ENCODE assay signal across 2 cellular contexts in the genomic region with DNA sequence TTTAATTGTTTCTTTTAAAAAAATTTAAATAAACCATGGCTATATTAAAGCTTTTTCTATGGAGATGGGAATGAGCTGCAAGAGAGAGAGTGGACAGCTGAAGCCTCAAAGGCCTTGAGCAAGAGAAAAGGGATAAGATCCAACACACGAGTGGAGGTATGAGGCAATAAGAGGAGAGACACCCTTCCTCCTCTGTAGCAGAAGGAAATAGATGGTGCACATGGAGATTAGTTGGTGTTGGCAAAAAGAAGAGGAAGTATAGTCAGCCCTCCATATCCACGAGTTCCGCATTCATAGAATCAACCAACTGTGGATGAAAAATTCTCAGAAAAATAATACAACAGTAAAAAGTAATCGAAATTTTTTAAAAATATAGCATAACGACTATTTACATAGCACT.
TF ChIP-seq lines count a peak whose summit lies in the region.

No MANE protein-coding gene starts in this region.

TF ChIP-seq in HepG2, 621 proteins besides CTCF, POLR2A, EP300 and RAD21 (continued from another document):
- TF ChIP-seq WIZ (CRISPR knock-in tag; IDR thresholded peaks at IDR 0.05): no peak
- TF ChIP-seq GLI4 (CRISPR knock-in tag; IDR thresholded peaks at IDR 0.05; ENCODE audit: borderline replicate concordance): no peak
- TF ChIP-seq FOXA3 (CRISPR knock-in tag; IDR thresholded peaks at IDR 0.05): no peak
- no peak for TF ChIP-seq NONO (IDR thresholded peaks at IDR 0.05)
- no peak for TF ChIP-seq NONO (CRISPR knock-in tag; conservative IDR thresholded peaks at IDR 0.05)
- TF ChIP-seq FOXA1 (IDR thresholded peaks at IDR 0.05): no peak
- no peak for TF ChIP-seq FOXA1 (CRISPR knock-in tag; IDR thresholded peaks at IDR 0.05)
- no peak for TF ChIP-seq ZFP90 (CRISPR knock-in tag; IDR thresholded peaks at IDR 0.05; ENCODE audit: borderline replicate concordance)
- no peak for TF ChIP-seq RBAK (CRISPR knock-in tag; IDR thresholded peaks at IDR 0.05)
- TF ChIP-seq, protein P1, sequence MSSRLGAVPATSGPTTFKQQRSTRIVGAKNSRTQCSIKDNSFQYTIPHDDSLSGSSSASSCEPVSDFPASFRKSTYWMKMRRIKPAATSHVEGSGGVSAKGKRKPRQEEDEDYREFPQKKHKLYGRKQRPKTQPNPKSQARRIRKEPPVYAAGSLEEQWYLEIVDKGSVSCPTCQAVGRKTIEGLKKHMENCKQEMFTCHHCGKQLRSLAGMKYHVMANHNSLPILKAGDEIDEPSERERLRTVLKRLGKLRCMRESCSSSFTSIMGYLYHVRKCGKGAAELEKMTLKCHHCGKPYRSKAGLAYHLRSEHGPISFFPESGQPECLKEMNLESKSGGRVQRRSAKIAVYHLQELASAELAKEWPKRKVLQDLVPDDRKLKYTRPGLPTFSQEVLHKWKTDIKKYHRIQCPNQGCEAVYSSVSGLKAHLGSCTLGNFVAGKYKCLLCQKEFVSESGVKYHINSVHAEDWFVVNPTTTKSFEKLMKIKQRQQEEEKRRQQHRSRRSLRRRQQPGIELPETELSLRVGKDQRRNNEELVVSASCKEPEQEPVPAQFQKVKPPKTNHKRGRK (CRISPR knock-in tag; IDR thresholded peaks at IDR 0.05): no peak
- no peak for TF ChIP-seq ZKSCAN8 (CRISPR knock-in tag; IDR thresholded peaks at IDR 0.05; ENCODE audit: borderline replicate concordance)
- no peak for TF ChIP-seq SOX6 (IDR thresholded peaks at IDR 0.05)
- no peak for TF ChIP-seq SOX6 (CRISPR knock-in tag; IDR thresholded peaks at IDR 0.05)

TF ChIP-seq in WTC11, 78 proteins besides CTCF, POLR2A, EP300 and RAD21:
- TF ChIP-seq, protein P2, sequence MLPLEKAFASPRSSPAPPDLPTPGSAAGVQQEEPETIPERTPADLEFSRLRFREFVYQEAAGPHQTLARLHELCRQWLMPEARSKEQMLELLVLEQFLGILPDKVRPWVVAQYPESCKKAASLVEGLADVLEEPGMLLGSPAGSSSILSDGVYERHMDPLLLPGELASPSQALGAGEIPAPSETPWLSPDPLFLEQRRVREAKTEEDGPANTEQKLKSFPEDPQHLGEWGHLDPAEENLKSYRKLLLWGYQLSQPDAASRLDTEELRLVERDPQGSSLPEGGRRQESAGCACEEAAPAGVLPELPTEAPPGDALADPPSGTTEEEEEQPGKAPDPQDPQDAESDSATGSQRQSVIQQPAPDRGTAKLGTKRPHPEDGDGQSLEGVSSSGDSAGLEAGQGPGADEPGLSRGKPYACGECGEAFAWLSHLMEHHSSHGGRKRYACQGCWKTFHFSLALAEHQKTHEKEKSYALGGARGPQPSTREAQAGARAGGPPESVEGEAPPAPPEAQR (CRISPR knock-in tag; IDR thresholded peaks at IDR 0.05): no peak
- no peak for TF ChIP-seq ZNF232 (CRISPR knock-in tag; IDR thresholded peaks at IDR 0.05)
- TF ChIP-seq, protein P3, sequence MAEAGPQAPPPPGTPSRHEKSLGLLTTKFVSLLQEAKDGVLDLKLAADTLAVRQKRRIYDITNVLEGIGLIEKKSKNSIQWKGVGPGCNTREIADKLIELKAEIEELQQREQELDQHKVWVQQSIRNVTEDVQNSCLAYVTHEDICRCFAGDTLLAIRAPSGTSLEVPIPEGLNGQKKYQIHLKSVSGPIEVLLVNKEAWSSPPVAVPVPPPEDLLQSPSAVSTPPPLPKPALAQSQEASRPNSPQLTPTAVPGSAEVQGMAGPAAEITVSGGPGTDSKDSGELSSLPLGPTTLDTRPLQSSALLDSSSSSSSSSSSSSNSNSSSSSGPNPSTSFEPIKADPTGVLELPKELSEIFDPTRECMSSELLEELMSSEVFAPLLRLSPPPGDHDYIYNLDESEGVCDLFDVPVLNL (CRISPR knock-in tag; IDR thresholded peaks at IDR 0.05; ENCODE audit: borderline replicate concordance, low read depth): no peak
- TF ChIP-seq, protein P4, sequence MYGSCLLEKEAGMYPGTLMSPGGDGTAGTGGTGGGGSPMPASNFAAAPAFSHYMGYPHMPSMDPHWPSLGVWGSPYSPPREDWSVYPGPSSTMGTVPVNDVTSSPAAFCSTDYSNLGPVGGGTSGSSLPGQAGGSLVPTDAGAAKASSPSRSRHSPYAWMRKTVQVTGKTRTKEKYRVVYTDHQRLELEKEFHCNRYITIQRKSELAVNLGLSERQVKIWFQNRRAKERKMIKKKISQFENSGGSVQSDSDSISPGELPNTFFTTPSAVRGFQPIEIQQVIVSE (CRISPR knock-in tag; IDR thresholded peaks at IDR 0.05; ENCODE audit: borderline replicate concordance): no peak
- TF ChIP-seq, protein P5, sequence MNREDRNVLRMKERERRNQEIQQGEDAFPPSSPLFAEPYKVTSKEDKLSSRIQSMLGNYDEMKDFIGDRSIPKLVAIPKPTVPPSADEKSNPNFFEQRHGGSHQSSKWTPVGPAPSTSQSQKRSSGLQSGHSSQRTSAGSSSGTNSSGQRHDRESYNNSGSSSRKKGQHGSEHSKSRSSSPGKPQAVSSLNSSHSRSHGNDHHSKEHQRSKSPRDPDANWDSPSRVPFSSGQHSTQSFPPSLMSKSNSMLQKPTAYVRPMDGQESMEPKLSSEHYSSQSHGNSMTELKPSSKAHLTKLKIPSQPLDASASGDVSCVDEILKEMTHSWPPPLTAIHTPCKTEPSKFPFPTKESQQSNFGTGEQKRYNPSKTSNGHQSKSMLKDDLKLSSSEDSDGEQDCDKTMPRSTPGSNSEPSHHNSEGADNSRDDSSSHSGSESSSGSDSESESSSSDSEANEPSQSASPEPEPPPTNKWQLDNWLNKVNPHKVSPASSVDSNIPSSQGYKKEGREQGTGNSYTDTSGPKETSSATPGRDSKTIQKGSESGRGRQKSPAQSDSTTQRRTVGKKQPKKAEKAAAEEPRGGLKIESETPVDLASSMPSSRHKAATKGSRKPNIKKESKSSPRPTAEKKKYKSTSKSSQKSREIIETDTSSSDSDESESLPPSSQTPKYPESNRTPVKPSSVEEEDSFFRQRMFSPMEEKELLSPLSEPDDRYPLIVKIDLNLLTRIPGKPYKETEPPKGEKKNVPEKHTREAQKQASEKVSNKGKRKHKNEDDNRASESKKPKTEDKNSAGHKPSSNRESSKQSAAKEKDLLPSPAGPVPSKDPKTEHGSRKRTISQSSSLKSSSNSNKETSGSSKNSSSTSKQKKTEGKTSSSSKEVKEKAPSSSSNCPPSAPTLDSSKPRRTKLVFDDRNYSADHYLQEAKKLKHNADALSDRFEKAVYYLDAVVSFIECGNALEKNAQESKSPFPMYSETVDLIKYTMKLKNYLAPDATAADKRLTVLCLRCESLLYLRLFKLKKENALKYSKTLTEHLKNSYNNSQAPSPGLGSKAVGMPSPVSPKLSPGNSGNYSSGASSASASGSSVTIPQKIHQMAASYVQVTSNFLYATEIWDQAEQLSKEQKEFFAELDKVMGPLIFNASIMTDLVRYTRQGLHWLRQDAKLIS (CRISPR knock-in tag; IDR thresholded peaks at IDR 0.05; ENCODE audit: borderline replicate concordance): no peak
- TF ChIP-seq PRRX2 (CRISPR knock-in tag; IDR thresholded peaks at IDR 0.05): no peak
- TF ChIP-seq, protein P6, sequence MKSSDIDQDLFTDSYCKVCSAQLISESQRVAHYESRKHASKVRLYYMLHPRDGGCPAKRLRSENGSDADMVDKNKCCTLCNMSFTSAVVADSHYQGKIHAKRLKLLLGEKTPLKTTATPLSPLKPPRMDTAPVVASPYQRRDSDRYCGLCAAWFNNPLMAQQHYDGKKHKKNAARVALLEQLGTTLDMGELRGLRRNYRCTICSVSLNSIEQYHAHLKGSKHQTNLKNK (CRISPR knock-in tag; IDR thresholded peaks at IDR 0.05): no peak
- TF ChIP-seq, protein P7, sequence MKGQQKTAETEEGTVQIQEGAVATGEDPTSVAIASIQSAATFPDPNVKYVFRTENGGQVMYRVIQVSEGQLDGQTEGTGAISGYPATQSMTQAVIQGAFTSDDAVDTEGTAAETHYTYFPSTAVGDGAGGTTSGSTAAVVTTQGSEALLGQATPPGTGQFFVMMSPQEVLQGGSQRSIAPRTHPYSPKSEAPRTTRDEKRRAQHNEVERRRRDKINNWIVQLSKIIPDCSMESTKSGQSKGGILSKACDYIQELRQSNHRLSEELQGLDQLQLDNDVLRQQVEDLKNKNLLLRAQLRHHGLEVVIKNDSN (CRISPR knock-in tag; IDR thresholded peaks at IDR 0.05): no peak
- TF ChIP-seq NFATC4 (CRISPR knock-in tag; IDR thresholded peaks at IDR 0.05): no peak
- no peak for TF ChIP-seq ZNF416 (CRISPR knock-in tag; IDR thresholded peaks at IDR 0.05)
- no peak for TF ChIP-seq ZNF671 (CRISPR knock-in tag; IDR thresholded peaks at IDR 0.05)
- no peak for TF ChIP-seq MYBL2 (CRISPR knock-in tag; IDR thresholded peaks at IDR 0.05)
- no peak for TF ChIP-seq KAT7 (CRISPR knock-in tag; IDR thresholded peaks at IDR 0.05; ENCODE audit: borderline replicate concordance)
- no peak for TF ChIP-seq ZNF121 (CRISPR knock-in tag; IDR thresholded peaks at IDR 0.05)
- TF ChIP-seq, protein P8, sequence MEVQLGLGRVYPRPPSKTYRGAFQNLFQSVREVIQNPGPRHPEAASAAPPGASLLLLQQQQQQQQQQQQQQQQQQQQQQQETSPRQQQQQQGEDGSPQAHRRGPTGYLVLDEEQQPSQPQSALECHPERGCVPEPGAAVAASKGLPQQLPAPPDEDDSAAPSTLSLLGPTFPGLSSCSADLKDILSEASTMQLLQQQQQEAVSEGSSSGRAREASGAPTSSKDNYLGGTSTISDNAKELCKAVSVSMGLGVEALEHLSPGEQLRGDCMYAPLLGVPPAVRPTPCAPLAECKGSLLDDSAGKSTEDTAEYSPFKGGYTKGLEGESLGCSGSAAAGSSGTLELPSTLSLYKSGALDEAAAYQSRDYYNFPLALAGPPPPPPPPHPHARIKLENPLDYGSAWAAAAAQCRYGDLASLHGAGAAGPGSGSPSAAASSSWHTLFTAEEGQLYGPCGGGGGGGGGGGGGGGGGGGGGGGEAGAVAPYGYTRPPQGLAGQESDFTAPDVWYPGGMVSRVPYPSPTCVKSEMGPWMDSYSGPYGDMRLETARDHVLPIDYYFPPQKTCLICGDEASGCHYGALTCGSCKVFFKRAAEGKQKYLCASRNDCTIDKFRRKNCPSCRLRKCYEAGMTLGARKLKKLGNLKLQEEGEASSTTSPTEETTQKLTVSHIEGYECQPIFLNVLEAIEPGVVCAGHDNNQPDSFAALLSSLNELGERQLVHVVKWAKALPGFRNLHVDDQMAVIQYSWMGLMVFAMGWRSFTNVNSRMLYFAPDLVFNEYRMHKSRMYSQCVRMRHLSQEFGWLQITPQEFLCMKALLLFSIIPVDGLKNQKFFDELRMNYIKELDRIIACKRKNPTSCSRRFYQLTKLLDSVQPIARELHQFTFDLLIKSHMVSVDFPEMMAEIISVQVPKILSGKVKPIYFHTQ (CRISPR knock-in tag; IDR thresholded peaks at IDR 0.05): no peak
TF ChIP-seq in WTC11: peak in this region for 0.
